In the genomic region with DNA sequence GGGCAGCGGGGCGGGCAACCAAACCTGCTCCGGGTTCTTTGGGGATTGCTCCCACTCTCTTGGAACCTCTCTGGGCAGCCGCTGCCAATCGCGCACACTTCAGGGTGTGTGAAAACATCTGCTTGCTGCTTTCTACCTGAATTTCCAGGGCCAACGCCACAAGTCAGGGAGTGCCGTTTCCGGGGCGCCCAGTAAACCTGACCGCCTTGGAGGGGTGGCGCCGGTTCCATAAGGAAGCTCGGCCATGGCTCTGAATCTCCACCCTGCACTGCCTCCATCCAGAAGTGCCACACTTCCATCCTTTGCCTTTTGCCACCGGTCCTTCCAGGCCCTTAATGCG, we compare ENCODE assay signal across 11 cellular contexts. TPM values are rescaled to one million over a fixed set of nuclear protein-coding genes. Genes with fewer than 3 reads are reported as not detected.
DNase-seq lines count a peak whose midpoint lies in the region; ATAC-seq and TF ChIP-seq lines count a peak whose summit lies in the region.
"Had no signal": no experiment of that assay in that cellular context is flagged by ENCODE, and none has a peak within 500 bp of the region (broad histone marks: within the 10 kb centered on the region; RNA-seq: fewer than 3 reads in every experiment).

No MANE protein-coding gene starts in this region.

- no peaks in the 10 kb centered on the region for H3K36me3 Mint-ChIP-seq in Caco-2 (ENCODE audit: insufficient read depth, unreplicated experiment)
- H3K36me3 Mint-ChIP-seq in activated T-helper 2 cell treated with anti-CD3 and anti-CD28 coated beads, Interferon-gamma antibody, Interleukin-2, Interleukin-4, amounts not matched to agents 10 μg/mL and 5 μg/mL and 100 μg/mL, durations not matched to agents 14 hours and 24 hours and 36 hours (ENCODE audit: low read depth): no peaks in the 10 kb centered on the region
- H3K36me3 Mint-ChIP-seq in progenitor cell of endocrine pancreas (ENCODE audit: insufficient read depth): no peaks in the 10 kb centered on the region
- H3K36me3 Mint-ChIP-seq: CD14-positive monocyte had no signal

- peaks cover 10% of the 10 kb centered on the region for H3K27me3 Mint-ChIP-seq in Caco-2 (ENCODE audit: insufficient read depth, unreplicated experiment)
- peaks cover 66% of the 10 kb centered on the region for H3K27me3 Mint-ChIP-seq in activated T-helper 2 cell treated with anti-CD3 and anti-CD28 coated beads, Interferon-gamma antibody, Interleukin-2, Interleukin-4, amounts not matched to agents 10 μg/mL and 5 μg/mL and 100 μg/mL, durations not matched to agents 14 hours and 24 hours and 36 hours (ENCODE audit: low read depth)
- H3K27me3 Mint-ChIP-seq in progenitor cell of endocrine pancreas: peaks cover 87% of the 10 kb centered on the region

- H3K27ac Mint-ChIP-seq in Caco-2 (ENCODE audit: unreplicated experiment) (no peak overlapping the region), progenitor cell of endocrine pancreas (no peak overlapping the region)
- no peak overlapping the region for H3K27ac Mint-ChIP-seq in activated T-helper 2 cell treated with anti-CD3 and anti-CD28 coated beads, Interferon-gamma antibody, Interleukin-2, Interleukin-4, amounts not matched to agents 10 μg/mL and 5 μg/mL and 100 μg/mL, durations not matched to agents 14 hours and 24 hours and 36 hours
- H3K27ac Mint-ChIP-seq: CD14-positive monocyte had no signal

- TF ChIP-seq CTCF in Caco-2 (IDR thresholded peaks at IDR 0.05; ENCODE audit: insufficient read depth in 1 of 2, low read depth in 1 of 2, low read length in 1 of 2, severe bottlenecking in 1 of 2, unreplicated experiment in 1 of 2) (no peak), progenitor cell of endocrine pancreas (IDR thresholded peaks at IDR 0.05; ENCODE audit: unreplicated experiment) (no peak)

- H3K9ac ChIP-seq in iPS-18a (ENCODE audit: low read length): no peak overlapping the region

- H3K4me1 ChIP-seq in Caco-2: peaks cover 13% of the 10 kb centered on the region; the same call in 1 of the 2 replicates
- peaks cover 23% of the 10 kb centered on the region for H3K4me1 ChIP-seq in iPS-18a (ENCODE audit: control insufficient read depth, low read depth, low read length)

- H3K27ac ChIP-seq in iPS-18a (ENCODE audit: low read length): no peak overlapping the region

- H3K9me3 Mint-ChIP-seq in Caco-2 (ENCODE audit: unreplicated experiment) (no peaks in the 10 kb centered on the region), progenitor cell of endocrine pancreas (ENCODE audit: low read depth) (no peaks in the 10 kb centered on the region)
- no peaks in the 10 kb centered on the region for H3K9me3 Mint-ChIP-seq in activated T-helper 2 cell treated with anti-CD3 and anti-CD28 coated beads, Interferon-gamma antibody, Interleukin-2, Interleukin-4, amounts not matched to agents 10 μg/mL and 5 μg/mL and 100 μg/mL, durations not matched to agents 14 hours and 24 hours and 36 hours

- CTCF ChIA-PET in Caco-2 (lab: Charles Lee): interaction anchor here (4.1 kb wide), 1 partner anchor 101 kb away, joined by 47 read pairs; no protein-coding TSS in a partner anchor

- H3K4me1 Mint-ChIP-seq in Caco-2 (ENCODE audit: low read depth, unreplicated experiment) (peaks cover 10% of the 10 kb centered on the region), progenitor cell of endocrine pancreas (ENCODE audit: low read depth) (peaks cover 6% of the 10 kb centered on the region)
- H3K4me1 Mint-ChIP-seq in activated T-helper 2 cell treated with anti-CD3 and anti-CD28 coated beads, Interferon-gamma antibody, Interleukin-2, Interleukin-4, amounts not matched to agents 10 μg/mL and 5 μg/mL and 100 μg/mL, durations not matched to agents 14 hours and 24 hours and 36 hours (ENCODE audit: low read depth): peaks cover 8% of the 10 kb centered on the region

- BruUV-seq in Caco-2 (replicated peaks; lab: Mats Ljungman, UMichigan): no TSS peak

- H3K4me3 ChIP-seq in Caco-2 (ENCODE audit: low read depth, low read length) (peak overlapping the region; percentile 64; the same call in 1 of the 2 replicates), iPS-18a (ENCODE audit: low read length) (peak overlapping the region; percentile 70)

- H3K9me3 ChIP-seq in Caco-2 (no peaks in the 10 kb centered on the region), iPS-18a (ENCODE audit: control insufficient read depth, low read depth, low read length) (no peaks in the 10 kb centered on the region)

- POLR2A ChIA-PET in Caco-2 (lab: Charles Lee): interaction anchor here (0.6 kb wide), 1 partner anchor 528 kb away, joined by 5 read pairs; no protein-coding TSS in a partner anchor

- peaks cover 3% of the 10 kb centered on the region for H3K27me3 ChIP-seq in Caco-2 (replicated peaks; ENCODE audit: control insufficient read depth, insufficient read depth, low read length)
- H3K27me3 ChIP-seq in iPS-18a (ENCODE audit: control insufficient read depth, insufficient read depth, low read length): peaks cover 72% of the 10 kb centered on the region

- intact Hi-C loops in Caco-2 (cut with micrococcal nuclease; ENCODE audit: unreplicated experiment): no loop called here
- intact Hi-C loops in activated T-helper 2 cell treated with anti-CD3 and anti-CD28 coated beads, Interferon-gamma antibody, Interleukin-2, Interleukin-4, amounts not matched to agents 10 μg/mL and 5 μg/mL and 100 μg/mL, durations not matched to agents 14 hours and 24 hours and 36 hours (cut with micrococcal nuclease): no loop called here

- H3K4me3 Mint-ChIP-seq in Caco-2 (ENCODE audit: unreplicated experiment) (peak overlapping the region; percentile 74), progenitor cell of endocrine pancreas (ENCODE audit: low read depth) (peak overlapping the region; percentile 72)
- peak overlapping the region; percentile 33 for H3K4me3 Mint-ChIP-seq in activated T-helper 2 cell treated with anti-CD3 and anti-CD28 coated beads, Interferon-gamma antibody, Interleukin-2, Interleukin-4, amounts not matched to agents 10 μg/mL and 5 μg/mL and 100 μg/mL, durations not matched to agents 14 hours and 24 hours and 36 hours (ENCODE audit: low read depth)

- no peak for ATAC-seq in HG02610 (IDR thresholded peaks at IDR 0.05; ENCODE audit: unreplicated experiment)

- H3K36me3 ChIP-seq in Caco-2 (ENCODE audit: control insufficient read depth, insufficient read depth, low read length): no peaks in the 10 kb centered on the region
- H3K36me3 ChIP-seq in iPS-18a (ENCODE audit: control insufficient read depth, low read depth, low read length): no peaks in the 10 kb centered on the region

- DNase-seq in Caco-2 (no peak), progenitor cell of endocrine pancreas (ENCODE audit: low spot score, unreplicated experiment) (no peak), HUDEP-2 (lab: John Stamatoyannopoulos, UW; ENCODE audit: unreplicated experiment in 76 of 76) (no peak), OCI-M2 (lab: John Stamatoyannopoulos, UW; ENCODE audit: unreplicated experiment) (no peak)
- DNase-seq in activated T-helper 2 cell treated with anti-CD3 and anti-CD28 coated beads, Interferon-gamma antibody, Interleukin-2, Interleukin-4, amounts not matched to agents 10 μg/mL and 5 μg/mL and 100 μg/mL, durations not matched to agents 14 hours and 24 hours and 36 hours (ENCODE audit: low spot score): no peak
- DNase-seq in effector CD8-positive, alpha-beta T cell (lab: John Stamatoyannopoulos, UW): no peak
- DNase-seq: activated naive CD4-positive, alpha-beta T cell; NCI-H1105 had no signal

RNA-seq across cellular contexts. Expression of a gene that starts 0.7 kb away (rescaled TPM):
- 2.3 and 2.6 TPM in 2 replicates for total RNA-seq in Caco-2 (2022)
- 3.5 and 4.7 TPM in 2 replicates for total RNA-seq in activated T-helper 2 cell treated with anti-CD3 and anti-CD28 coated beads, Interferon-gamma antibody, Interleukin-2, Interleukin-4, amounts not matched to agents 10 μg/mL and 5 μg/mL and 100 μg/mL, durations not matched to agents 14 hours and 24 hours and 36 hours
- 0.98 and 1.8 TPM in 2 replicates for total RNA-seq in progenitor cell of endocrine pancreas
